8 cellular contexts compared by ENCODE assay signal in genomic region chr18:7038330-7038846, GRCh38.
DNase-seq lines count a peak whose midpoint lies in the region; ATAC-seq and TF ChIP-seq lines count a peak whose summit lies in the region.

No MANE protein-coding gene starts in this region.

- H3K4me3 ChIP-seq in lung = no peak overlapping the region
- no peak overlapping the region for H3K4me3 ChIP-seq in effector memory CD4-positive, alpha-beta T cell (ENCODE audit: insufficient read depth, low read depth, low read length, poor library complexity, severe bottlenecking)

- no peak for TF ChIP-seq CTCF in lung (IDR thresholded peaks at IDR 0.05; ENCODE audit: control extremely low read depth, extremely low read depth)

- H3K9me3 Mint-ChIP-seq in activated CD4-positive, alpha-beta T cell treated with anti-CD3 and anti-CD28 coated beads, Interleukin-2, amount 10 ng/mL, durations not matched to agents 7 days and 5 days = no peaks in the 10 kb centered on the region

- peak; percentile 92 for ATAC-seq in lung (ENCODE audit: insufficient read depth, low FRiP score)
- no peak for ATAC-seq in HG03457 (IDR thresholded peaks at IDR 0.05; ENCODE audit: unreplicated experiment)
- no peak for ATAC-seq in GM18909 (IDR thresholded peaks at IDR 0.05; ENCODE audit: poor library complexity, unreplicated experiment)

- no peaks in the 10 kb centered on the region for H3K36me3 ChIP-seq in lung (ENCODE audit: control insufficient read depth in 2 of 2, insufficient read depth in 2 of 2, low read length in 2 of 2)
- no peaks in the 10 kb centered on the region for H3K36me3 ChIP-seq in effector memory CD4-positive, alpha-beta T cell (ENCODE audit: control insufficient read depth, insufficient read depth, low read length)

- H3K36me3 Mint-ChIP-seq in activated CD4-positive, alpha-beta T cell treated with anti-CD3 and anti-CD28 coated beads, Interleukin-2, amount 10 ng/mL, durations not matched to agents 7 days and 5 days (ENCODE audit: low read depth) = no peaks in the 10 kb centered on the region

- POLR2A ChIA-PET in activated CD4-positive, alpha-beta T cell treated with anti-CD3 and anti-CD28 coated beads, Interleukin-2, amount 10 ng/mL, durations not matched to agents 7 days and 5 days (lab: Charles Lee) = no interaction called here

- H3K4me3 Mint-ChIP-seq in activated CD4-positive, alpha-beta T cell treated with anti-CD3 and anti-CD28 coated beads, Interleukin-2, amount 10 ng/mL, durations not matched to agents 7 days and 5 days = no peak overlapping the region

- H3K9me3 ChIP-seq in lung (ENCODE audit: control insufficient read depth in 2 of 2, insufficient read depth in 1 of 2, low read length in 1 of 2) = no peaks in the 10 kb centered on the region
- no peaks in the 10 kb centered on the region for H3K9me3 ChIP-seq in effector memory CD4-positive, alpha-beta T cell (ENCODE audit: control insufficient read depth, low read length)

- H3K27ac Mint-ChIP-seq in activated CD4-positive, alpha-beta T cell treated with anti-CD3 and anti-CD28 coated beads, Interleukin-2, amount 10 ng/mL, durations not matched to agents 7 days and 5 days = no peak overlapping the region

- H3K27ac ChIP-seq in lung (ENCODE audit: low read depth in 1 of 2, low read length in 1 of 2) = peak overlapping the region in 1 of 2 donors; percentile 9
- H3K27ac ChIP-seq in effector memory CD4-positive, alpha-beta T cell (ENCODE audit: insufficient read depth, low read length, poor library complexity, severe bottlenecking) = no peak overlapping the region

- 28 to 44% methylated on average over 20 of the region's 20 CpGs for WGBS in lung, 2 donors

- H3K27me3 ChIP-seq in lung (ENCODE audit: control insufficient read depth, insufficient read depth) = no peaks in the 10 kb centered on the region
- H3K27me3 ChIP-seq in effector memory CD4-positive, alpha-beta T cell (replicated peaks; ENCODE audit: control insufficient read depth, insufficient read depth, low read length, poor library complexity, severe bottlenecking) = no peaks in the 10 kb centered on the region

- no peaks in the 10 kb centered on the region for H3K4me1 Mint-ChIP-seq in activated CD4-positive, alpha-beta T cell treated with anti-CD3 and anti-CD28 coated beads, Interleukin-2, amount 10 ng/mL, durations not matched to agents 7 days and 5 days

- CTCF ChIA-PET in activated CD4-positive, alpha-beta T cell treated with anti-CD3 and anti-CD28 coated beads, Interleukin-2, amount 10 ng/mL, durations not matched to agents 7 days and 5 days (lab: Charles Lee) = no interaction called here

- peaks cover 0 to 3% of the 10 kb centered on the region in 2 donors for H3K4me1 ChIP-seq in lung (ENCODE audit: control insufficient read depth in 2 of 2, insufficient read depth in 2 of 2, low read length in 2 of 2)
- no peaks in the 10 kb centered on the region for H3K4me1 ChIP-seq in effector memory CD4-positive, alpha-beta T cell (ENCODE audit: control insufficient read depth, insufficient read depth, low read length, poor library complexity, severe bottlenecking)

- DNase-seq in activated CD4-positive, alpha-beta T cell treated with anti-CD3 and anti-CD28 coated beads for 48 hours = peak; percentile 15
- DNase-seq in activated CD4-positive, alpha-beta T cell treated with anti-CD3 and anti-CD28 coated beads, Interleukin-2, amount 10 ng/mL, durations not matched to agents 7 days and 5 days = no peak
- peak; percentile 75 for DNase-seq in NCI-H524 treated with DMSO at 0.1 percent for 48 hours (lab: John Stamatoyannopoulos, UW)
- DNase-seq in dermis microvascular lymphatic vessel endothelial cell (ENCODE audit: low read depth in 2 of 2) = peak; percentile 79 to 87
- DNase-seq in lung (ENCODE audit: low spot score) = peak; percentile 74
- DNase-seq in effector memory CD4-positive, alpha-beta T cell = no peak

- no peaks in the 10 kb centered on the region for H3K27me3 Mint-ChIP-seq in activated CD4-positive, alpha-beta T cell treated with anti-CD3 and anti-CD28 coated beads, Interleukin-2, amount 10 ng/mL, durations not matched to agents 7 days and 5 days

Comparison
In these comparisons a context has a peak if more than half of its experiments do, and no peak if none do; other contexts are left out.
1. DNase-seq: peak in activated CD4-positive, alpha-beta T cell treated with anti-CD3 and anti-CD28 coated beads for 48 hours (single experiment), NCI-H524 treated with DMSO at 0.1 percent for 48 hours (single experiment), dermis microvascular lymphatic vessel endothelial cell (2 of 2) and lung (single experiment); none in activated CD4-positive, alpha-beta T cell treated with anti-CD3 and anti-CD28 coated beads, Interleukin-2, amount 10 ng/mL, durations not matched to agents 7 days and 5 days (single experiment) and effector memory CD4-positive, alpha-beta T cell (0 of 3).